16 cellular contexts compared by ENCODE assay signal in genomic region chr2:205678743-205679142, GRCh38. TPM values are rescaled to one million over a fixed set of nuclear protein-coding genes. Genes with fewer than 3 reads are reported as not detected.
A peak's percentile ranks its signal among the peaks of the same experiment; 100 is the strongest.
DNase-seq lines count a peak whose midpoint lies in the region; FAIRE-seq and TF ChIP-seq lines count a peak whose summit lies in the region.
"Had no signal": no experiment of that assay in that cellular context is flagged by ENCODE, and none has a peak within 500 bp of the region (broad histone marks: within the 10 kb centered on the region; RNA-seq: fewer than 3 reads in every experiment).

No MANE protein-coding gene starts in this region.

- DNase-seq in DMS79 treated with DMSO at 0.1 percent for 48 hours (lab: John Stamatoyannopoulos, UW) (peak; percentile 17), DMS79 (lab: John Stamatoyannopoulos, UW) (no peak), bronchial epithelial cell (ENCODE audit: low read depth) (peak; percentile 98), keratinocyte (ENCODE audit: low read depth, low spot score) (no peak), smooth muscle cell (lab: John Stamatoyannopoulos, UW; ENCODE audit: unreplicated experiment) (no peak), osteoblast (ENCODE audit: insufficient read length, low spot score, missing footprints) (no peak), NCI-H82 (lab: John Stamatoyannopoulos, UW) (no peak), cerebellar cortex (ENCODE audit: low spot score) (no peak)
- DNase-seq: BE2C; CD4-positive, alpha-beta T cell; H9; Kasumi-1; NCI-H187 treated with DMSO at 0.1 percent for 48 hours; NCI-H510A treated with DMSO at 0.1 percent for 48 hours; Right ventricle myocardium superior had no signal

- H3F3A ChIP-seq in smooth muscle cell (ENCODE audit: low read depth): peaks cover 14% of the 10 kb centered on the region

- H3K9ac ChIP-seq in keratinocyte (ENCODE audit: control insufficient read depth, extremely low read depth, insufficient read depth, low read length) (peak overlapping the region; percentile 50), smooth muscle cell (ENCODE audit: low read depth) (no peak overlapping the region)

- FAIRE-seq in bronchial epithelial cell (lab: Jason Lieb, UNC): peak; percentile 98
- FAIRE-seq in keratinocyte (lab: Jason Lieb, UNC): peak; percentile 99

- WGBS in smooth muscle cell (ENCODE audit: low lambda C conversion rate): 56% methylated on average over 7 of the region's 7 CpGs

- H3K27me3 ChIP-seq in bronchial epithelial cell (ENCODE audit: control insufficient read depth, insufficient read depth, low read length) (no peaks in the 10 kb centered on the region), keratinocyte (ENCODE audit: control insufficient read depth, extremely low read depth, insufficient read depth, low read length) (no peaks in the 10 kb centered on the region), smooth muscle cell (ENCODE audit: low read depth) (no peaks in the 10 kb centered on the region), osteoblast (ENCODE audit: insufficient read depth, low read length) (no peaks in the 10 kb centered on the region)

- H2AFZ ChIP-seq in keratinocyte (ENCODE audit: control insufficient read depth, low read length) (peak overlapping the region; percentile 74), smooth muscle cell (ENCODE audit: low read depth) (no peak overlapping the region), osteoblast (ENCODE audit: low read length) (no peak overlapping the region)

- TF ChIP-seq CTCF in bronchial epithelial cell (IDR thresholded peaks at IDR 0.05; ENCODE audit: insufficient read depth, low read length, severe bottlenecking) (no peak), keratinocyte (optimal IDR thresholded peaks at IDR 0.05 in 1 of 3, IDR thresholded peaks at IDR 0.05 in 1 of 3, conservative IDR thresholded peaks at IDR 0.05 in 1 of 3; ENCODE audit: extremely low read depth in 1 of 3, insufficient read depth in 2 of 3, low read length in 3 of 3) (no peak), smooth muscle cell (IDR thresholded peaks at IDR 0.05; ENCODE audit: borderline replicate concordance, insufficient read depth, poor library complexity, severe bottlenecking) (no peak), osteoblast (IDR thresholded peaks at IDR 0.05; ENCODE audit: extremely low read depth, low read depth, low read length) (no peak)

- H4K20me1 ChIP-seq in keratinocyte (ENCODE audit: control insufficient read depth, extremely low read depth, insufficient read depth, low read length) (no peaks in the 10 kb centered on the region), smooth muscle cell (ENCODE audit: low read depth) (peaks cover under 1% of the 10 kb centered on the region), osteoblast (ENCODE audit: insufficient read depth, low read length) (peaks cover 3% of the 10 kb centered on the region)

- H3K4me2 ChIP-seq in keratinocyte (ENCODE audit: control insufficient read depth, extremely low read depth, insufficient read depth, low read depth, low read length) (peak overlapping the region; percentile 72), smooth muscle cell (no peak overlapping the region), osteoblast (ENCODE audit: insufficient read depth, low read length) (no peak overlapping the region)

- no peaks in the 10 kb centered on the region for H3K9me1 ChIP-seq in keratinocyte (ENCODE audit: control insufficient read depth, extremely low read depth, insufficient read depth, low read length)

- no peaks in the 10 kb centered on the region for H3K9me3 ChIP-seq in keratinocyte (ENCODE audit: control insufficient read depth, low read depth, low read length)
- no peaks in the 10 kb centered on the region for H3K9me3 ChIP-seq in smooth muscle cell (replicated peaks; ENCODE audit: low read depth)
- H3K9me3 ChIP-seq in osteoblast (ENCODE audit: low read depth, low read length): no peaks in the 10 kb centered on the region
- H3K9me3 ChIP-seq: BE2C had no signal

- H3K36me3 ChIP-seq in bronchial epithelial cell (ENCODE audit: control insufficient read depth, insufficient read depth, low read length) (no peaks in the 10 kb centered on the region), keratinocyte (ENCODE audit: control insufficient read depth in 2 of 2, extremely low read depth in 1 of 2, insufficient read depth in 2 of 2, low read length in 2 of 2) (no peaks in the 10 kb centered on the region), smooth muscle cell (ENCODE audit: low read depth) (no peaks in the 10 kb centered on the region), osteoblast (ENCODE audit: insufficient read depth, low read length) (no peaks in the 10 kb centered on the region)
- H3K36me3 ChIP-seq: BE2C had no signal

- dilution Hi-C loops in keratinocyte (cut with MboI; ENCODE audit: extremely low pct_ligation_motif_present, low sequenced_read_pairs): no loop called here

- H3K79me2 ChIP-seq in keratinocyte (ENCODE audit: control insufficient read depth, insufficient read depth, low read length) (peaks cover 9% of the 10 kb centered on the region), smooth muscle cell (ENCODE audit: low read depth) (peaks cover 11% of the 10 kb centered on the region), osteoblast (ENCODE audit: insufficient read depth, low read length) (peaks cover 12% of the 10 kb centered on the region)

- H3K4me3 ChIP-seq in bronchial epithelial cell (ENCODE audit: low read depth, low read length): no peak overlapping the region
- H3K4me3 ChIP-seq in keratinocyte (ENCODE audit: control insufficient read depth in 2 of 3, extremely low read depth in 1 of 3, insufficient read depth in 2 of 3, low read depth in 1 of 3, low read length in 3 of 3): peak overlapping the region in 2 of 3 experiments; percentile 39 to 45
- H3K4me3 ChIP-seq in smooth muscle cell: no peak overlapping the region
- no peak overlapping the region for H3K4me3 ChIP-seq in osteoblast (ENCODE audit: insufficient read depth, low read length)

- H3K4me1 ChIP-seq in keratinocyte (ENCODE audit: control insufficient read depth, extremely low read depth, insufficient read depth, low read length): peaks cover 40% of the 10 kb centered on the region
- peaks cover 25% of the 10 kb centered on the region for H3K4me1 ChIP-seq in smooth muscle cell (ENCODE audit: low read depth)
- peaks cover 20% of the 10 kb centered on the region for H3K4me1 ChIP-seq in osteoblast (ENCODE audit: insufficient read depth, low read length)

- H3K27ac ChIP-seq in keratinocyte (ENCODE audit: control insufficient read depth, insufficient read depth, low read length): peak overlapping the region; percentile 91
- H3K27ac ChIP-seq in smooth muscle cell (ENCODE audit: low read depth): peak overlapping the region; percentile 32
- no peak overlapping the region for H3K27ac ChIP-seq in osteoblast (ENCODE audit: low read depth, low read length)
- H3K27ac ChIP-seq: 22Rv1 had no signal

RNA-seq across cellular contexts. Expression of gene NRP2, which starts 3.6 kb away (rescaled TPM):
- 12.8 and 21.3 TPM in 2 replicates for total RNA-seq in bronchial epithelial cell
- polyA plus RNA-seq in keratinocyte: 9.1 to 20.6 TPM (median 20.6 TPM) in 3 replicates
- 19.9 TPM for polyA plus RNA-seq in keratinocyte (2011; ENCODE audit: low read depth)
- polyA plus RNA-seq in keratinocyte (2011; cell fraction: cytosol; rRNA removed): 4.6 and 8.2 TPM in 2 replicates
- polyA plus RNA-seq in keratinocyte (2011; cell fraction: nucleus; rRNA removed): 30.5 and 32.6 TPM in 2 replicates
- 14.4 and 18.2 TPM in 2 replicates for polyA plus RNA-seq in keratinocyte (2012; ENCODE audit: low replicate concordance)
- polyA minus RNA-seq in keratinocyte: 21.0 to 56.7 TPM (median 47.5 TPM) in 3 replicates
- 8.6 TPM for polyA minus RNA-seq in keratinocyte (2011; cell fraction: cytosol; rRNA and poly(A)+ RNA removed)
- 30.6 and 49.4 TPM in 2 replicates for polyA minus RNA-seq in keratinocyte (2011; cell fraction: nucleus; rRNA and poly(A)+ RNA removed)
- total RNA-seq in smooth muscle cell: 70.4 and 96.1 TPM in 2 replicates
- 53.2 and 58.4 TPM in 2 replicates for polyA plus RNA-seq in smooth muscle cell
- 145 and 183 TPM in 2 replicates for total RNA-seq in osteoblast

Comparison
In these comparisons a context has a peak if more than half of its experiments do, and no peak if none do; other contexts are left out.
1. DNase-seq: peak in DMS79 treated with DMSO at 0.1 percent for 48 hours (single experiment) and bronchial epithelial cell (single experiment); none in DMS79 (single experiment), keratinocyte (single experiment), smooth muscle cell (single experiment), osteoblast (single experiment), NCI-H82 (single experiment) and cerebellar cortex (single experiment).
2. H3K4me3 ChIP-seq: peak in keratinocyte (2 of 3); none in bronchial epithelial cell (single experiment), smooth muscle cell (single experiment) and osteoblast (single experiment).